Comparison of ENCODE assay signal across 35 cellular contexts in genomic region chr16:13665876-13666275, GRCh38.
"Had no signal": no experiment of that assay in that cellular context is flagged by ENCODE, and none has a peak within 500 bp of the region (broad histone marks: within the 10 kb centered on the region; RNA-seq: fewer than 3 reads in every experiment).

No MANE protein-coding gene starts in this region.

- H3K9ac ChIP-seq: KMS-11 had no signal

- H3K36me3 ChIP-seq: MG63 had no signal

- H3K27me3 ChIP-seq: MG63 had no signal

- H3K4me3 ChIP-seq: MG63 had no signal

- H3K9me3 ChIP-seq: MG63 had no signal

- H3K27ac ChIP-seq: KMS-11 had no signal

- DNase-seq: Karpas-422, Kasumi-1, MG63, MM.1S, MV-4-11, NCI-H1048, NCI-H1092, NCI-H1092 treated with DMSO at 0.1 percent for 48 hours, NCI-H1105, NCI-H1105 treated with DMSO at 0.1 percent for 48 hours, NCI-H1417, NCI-H1417 treated with DMSO at 0.1 percent for 48 hours, NCI-H1436, NCI-H1436 treated with DMSO at 0.1 percent for 48 hours, NCI-H146, NCI-H1694, NCI-H1694 treated with DMSO at 0.1 percent for 48 hours, NCI-H187, NCI-H187 treated with DMSO at 0.1 percent for 48 hours, NCI-H1930, NCI-H2029, NCI-H2029 treated with DMSO at 0.1 percent for 48 hours, NCI-H2081, NCI-H2081 treated with DMSO at 0.1 percent for 48 hours, NCI-H2107, NCI-H2171, NCI-H2171 treated with DMSO at 0.1 percent for 48 hours, NCI-H2227 treated with DMSO at 0.1 percent for 48 hours, NCI-H226, NCI-H345, NCI-H446, NCI-H446 treated with DMSO at 0.1 percent for 48 hours, NCI-H510A, NCI-H510A treated with DMSO at 0.1 percent for 48 hours had no signal

- H3K4me2 ChIP-seq: KMS-11 had no signal
